Comparison of ENCODE assay signal across 8 cellular contexts in the genomic region with DNA sequence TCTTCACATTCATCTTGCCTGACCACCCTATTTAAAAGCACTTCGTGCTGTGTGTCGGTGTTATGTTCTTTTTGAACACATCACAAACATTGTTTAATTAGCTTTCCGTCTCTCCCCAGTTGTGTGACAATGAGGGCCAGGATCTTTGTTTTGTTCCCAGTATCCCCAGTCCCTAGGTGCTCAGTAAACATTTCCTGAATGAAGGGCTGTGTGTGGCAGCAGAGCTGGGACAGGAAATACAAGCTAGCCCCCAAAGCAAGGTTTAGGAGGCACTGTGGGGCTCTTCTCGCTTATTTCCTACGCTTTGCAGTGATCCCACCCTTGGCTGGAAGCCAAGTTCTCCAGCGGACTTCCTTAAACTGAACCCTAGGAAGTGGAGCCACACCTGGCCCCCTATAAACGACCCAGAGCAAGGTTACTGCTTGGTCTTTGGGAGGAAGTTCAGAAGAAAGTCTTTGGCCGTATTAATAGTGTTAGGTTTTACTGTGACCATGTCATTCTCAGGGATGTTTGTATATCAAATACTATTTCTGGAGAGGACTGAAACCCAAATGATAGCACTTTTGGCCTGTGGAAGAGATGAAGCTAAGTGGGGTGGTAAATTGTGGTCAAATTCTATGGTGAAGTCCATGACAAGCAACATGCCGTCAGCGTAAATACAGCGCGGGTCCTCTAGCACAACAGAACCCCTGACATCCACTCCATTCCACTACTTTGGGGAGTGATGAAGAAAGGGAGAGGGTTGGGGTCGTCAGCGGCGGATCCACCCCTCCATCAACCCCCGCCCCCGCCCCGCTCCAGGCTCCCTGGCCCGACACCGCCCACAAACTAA. TPM values are rescaled to one million over a fixed set of nuclear protein-coding genes. Genes with fewer than 3 reads are reported as not detected.
DNase-seq lines count a peak whose midpoint lies in the region; ATAC-seq and TF ChIP-seq lines count a peak whose summit lies in the region.

No MANE protein-coding gene starts in this region.

- H3K36me3 Mint-ChIP-seq in CD8-positive, alpha-beta memory T cell: peaks cover 0 to 12% (median 8%) of the 10 kb centered on the region in 3 donors

- no peaks in the 10 kb centered on the region for H3K9me3 ChIP-seq in CD8-positive, alpha-beta memory T cell (ENCODE audit: low read length)

- DNase-seq in CD8-positive, alpha-beta memory T cell: no peak
- DNase-seq in LNCaP clone FGC (ENCODE audit: low read depth) (no peak), dermis microvascular lymphatic vessel endothelial cell (ENCODE audit: low read depth in 2 of 2) (peak; percentile 49 to 61), omental fat pad (ENCODE audit: low spot score) (no peak), dedifferentiated amniotic fluid mesenchymal stem cell (ENCODE audit: extremely low spot score) (no peak), mesenteric fat pad (ENCODE audit: low spot score) (no peak), NCI-H1048 (lab: John Stamatoyannopoulos, UW) (no peak)

- peak overlapping the region; percentile 84 to 91 (median 88) for H3K4me3 Mint-ChIP-seq in CD8-positive, alpha-beta memory T cell

- POLR2A ChIA-PET in CD8-positive, alpha-beta memory T cell (lab: Charles Lee): interaction anchor here (0.8 to 2.0 kb wide), 5 partner anchors 17 to 154 kb away, joined by 3 to 12 read pairs (median 3); a partner anchor contains a TSS

- CTCF ChIA-PET in CD8-positive, alpha-beta memory T cell (lab: Charles Lee): interaction anchor here (0.7 to 12.3 kb wide), 12 partner anchors 13 to 287 kb away, joined by 3 to 142 read pairs (median 8); a partner anchor contains a TSS

- peak overlapping the region; percentile 22 for H3K27ac ChIP-seq in CD8-positive, alpha-beta memory T cell (ENCODE audit: low read depth, low read length)

- TF ChIP-seq CTCF in LNCaP clone FGC (IDR thresholded peaks at IDR 0.05; ENCODE audit: control insufficient read depth, extremely low read depth, insufficient read depth): no peak
- no peak for TF ChIP-seq CTCF in omental fat pad (IDR thresholded peaks at IDR 0.05)

- peaks cover 31 to 45% (median 39%) of the 10 kb centered on the region in 3 donors for H3K4me1 Mint-ChIP-seq in CD8-positive, alpha-beta memory T cell

- peak overlapping the region; percentile 37 to 90 (median 85) for H3K27ac Mint-ChIP-seq in CD8-positive, alpha-beta memory T cell

- no peaks in the 10 kb centered on the region for H3K27me3 Mint-ChIP-seq in CD8-positive, alpha-beta memory T cell

- H3K4me3 ChIP-seq in CD8-positive, alpha-beta memory T cell (ENCODE audit: low read length): peak overlapping the region; percentile 69
- peak overlapping the region; percentile 58 for H3K4me3 ChIP-seq in LNCaP clone FGC (ENCODE audit: low read depth, low read length)

- peaks cover 21% of the 10 kb centered on the region for H3K4me1 ChIP-seq in CD8-positive, alpha-beta memory T cell (ENCODE audit: insufficient read depth, low read length)

- H3K27me3 ChIP-seq in CD8-positive, alpha-beta memory T cell (ENCODE audit: insufficient read depth, low read length, poor library complexity, severe bottlenecking): no peaks in the 10 kb centered on the region

- ATAC-seq in omental fat pad (ENCODE audit: low FRiP score) (peak; percentile 2), HG03159 (IDR thresholded peaks at IDR 0.05; ENCODE audit: unreplicated experiment) (no peak)

- no peaks in the 10 kb centered on the region for H3K9me3 Mint-ChIP-seq in CD8-positive, alpha-beta memory T cell

- H3K36me3 ChIP-seq in CD8-positive, alpha-beta memory T cell (ENCODE audit: insufficient read depth, low read length): no peaks in the 10 kb centered on the region

RNA-seq across cellular contexts. Expression of a gene that starts 0.6 kb away (rescaled TPM):
- 10 to 100 TPM; 23.6 to 27.5 TPM for total RNA-seq in CD8-positive, alpha-beta memory T cell
- polyA plus RNA-seq in CD8-positive, alpha-beta memory T cell: 6.5 TPM
- total RNA-seq in dermis microvascular lymphatic vessel endothelial cell (10.3 and 11.1 TPM in 2 replicates), omental fat pad (1 to 10 TPM; 1.9 to 9.6 (median 5.4) TPM), mesenteric fat pad (1.9 TPM)

RNA-seq across cellular contexts. Expression of a gene that starts 16.6 kb away (rescaled TPM):
- 1,000 to 10,000 TPM; 1,737 to 1,739 TPM for total RNA-seq in CD8-positive, alpha-beta memory T cell
- 970 TPM for polyA plus RNA-seq in CD8-positive, alpha-beta memory T cell
- total RNA-seq in dermis microvascular lymphatic vessel endothelial cell: 1,744 and 1,805 TPM in 2 replicates
- 1,000 to 10,000 TPM; 1,059 to 1,562 (median 1,256) TPM for total RNA-seq in omental fat pad
- 919 TPM for total RNA-seq in mesenteric fat pad

RNA-seq across cellular contexts. Expression of a gene that starts 45.3 kb away (rescaled TPM):
- total RNA-seq in CD8-positive, alpha-beta memory T cell: under 1 TPM; 0.53 to 0.90 TPM
- 0.25 TPM for polyA plus RNA-seq in CD8-positive, alpha-beta memory T cell
- total RNA-seq in dermis microvascular lymphatic vessel endothelial cell: 0.13 and 0.26 TPM in 2 replicates
- 10 to 100 TPM in 3 of 4 donors, 1 to 10 TPM in 1; 8.2 to 16.0 (median 14.2) TPM for total RNA-seq in omental fat pad
- total RNA-seq in mesenteric fat pad: 25.3 TPM

Comparison
In these comparisons a context has a peak if more than half of its experiments do, and no peak if none do; other contexts are left out.
1. DNase-seq: peak in dermis microvascular lymphatic vessel endothelial cell (2 of 2); none in CD8-positive, alpha-beta memory T cell (0 of 5), LNCaP clone FGC (single experiment), omental fat pad (single experiment), dedifferentiated amniotic fluid mesenchymal stem cell (single experiment), mesenteric fat pad (single experiment) and NCI-H1048 (single experiment).